ENCODE assay signal across 8 cellular contexts in genomic region chr1:160098852-160099647, GRCh38. TPM values are rescaled to one million over a fixed set of nuclear protein-coding genes. Genes with fewer than 3 reads are reported as not detected.
DNase-seq lines count a peak whose midpoint lies in the region; ATAC-seq and TF ChIP-seq lines count a peak whose summit lies in the region.

No MANE protein-coding gene starts in this region.

- H3K36me3 ChIP-seq in DND-41 (ENCODE audit: insufficient read depth, low read length) (peaks cover 14% of the 10 kb centered on the region), GM23248 (ENCODE audit: low read depth) (no peaks in the 10 kb centered on the region)

- peak; percentile 81 for ATAC-seq in DND-41 (ENCODE audit: insufficient read depth, low read depth)
- peak; percentile 95 to 97 for ATAC-seq in natural killer cell treated with Interleukin-12 subunit alpha and Interleukin-12 subunit beta and Interleukin-15 and Interleukin-18, amount 100 ng/mL, for 72 hours

- H4K20me1 ChIP-seq in DND-41 (ENCODE audit: insufficient read depth, low read length) (peaks cover 29% of the 10 kb centered on the region; the same call in 1 of the 2 replicates), GM23248 (ENCODE audit: insufficient read depth) (no peaks in the 10 kb centered on the region)

- H3K27ac ChIP-seq in DND-41 (ENCODE audit: low read length) (peak overlapping the region; percentile 59; the same call in 1 of the 2 replicates), GM23248 (peak overlapping the region; percentile 38)

- H3K9me2 ChIP-seq in GM23248 (ENCODE audit: insufficient read depth) = no peaks in the 10 kb centered on the region

- peak; percentile 3 for TF ChIP-seq CTCF in DND-41 (IDR thresholded peaks at IDR 0.05; ENCODE audit: borderline replicate concordance, extremely low read depth, low read length, poor library complexity, severe bottlenecking)
- no peak for TF ChIP-seq CTCF in fibroblast of mammary gland (conservative IDR thresholded peaks at IDR 0.05; ENCODE audit: control insufficient read depth, insufficient read depth, low read depth, low read length)

- peaks cover 29% of the 10 kb centered on the region for H3K79me2 ChIP-seq in DND-41 (ENCODE audit: insufficient read depth, low read length)
- H3K79me2 ChIP-seq in GM23248 (ENCODE audit: insufficient read depth) = no peaks in the 10 kb centered on the region

- peak overlapping the region; percentile 71 for H3K4me3 Mint-ChIP-seq in activated T-helper 2 cell treated with anti-CD3 and anti-CD28 coated beads, Interferon-gamma antibody, Interleukin-2, Interleukin-4, amounts not matched to agents 10 μg/mL and 5 μg/mL and 100 μg/mL, durations not matched to agents 14 hours and 24 hours and 36 hours (ENCODE audit: low read depth)
- H3K4me3 Mint-ChIP-seq in natural killer cell treated with Interleukin-12 subunit alpha and Interleukin-12 subunit beta and Interleukin-15 and Interleukin-18, amount 100 ng/mL, for 72 hours = peak overlapping the region; percentile 57

- in situ Hi-C loops in GM23248 (cut with MboI) = no loop called here

- H3K9ac ChIP-seq in DND-41 (ENCODE audit: low read depth, low read length) = peak overlapping the region; percentile 45
- H3K9ac ChIP-seq in GM23248 = peak overlapping the region; percentile 81

- peaks cover 42% of the 10 kb centered on the region for H3K4me1 ChIP-seq in DND-41 (ENCODE audit: insufficient read depth, low read length)
- peaks cover 28% of the 10 kb centered on the region; the same call in 1 of the 2 replicates for H3K4me1 ChIP-seq in GM23248 (ENCODE audit: insufficient read depth)

- 4% methylated on average over 13 to 39 of the region's 40 CpGs for WGBS in GM23248 (ENCODE audit: low coverage in 1 of 2, low lambda C conversion rate in 2 of 2, missing lambda C conversion rate in 2 of 2), 2 experiments

- H3K9me3 ChIP-seq in DND-41 (ENCODE audit: insufficient read depth, low read length, severe bottlenecking) (no peaks in the 10 kb centered on the region), GM23248 (ENCODE audit: low read depth) (no peaks in the 10 kb centered on the region)

- intact Hi-C loops in activated T-helper 2 cell treated with anti-CD3 and anti-CD28 coated beads, Interferon-gamma antibody, Interleukin-2, Interleukin-4, amounts not matched to agents 10 μg/mL and 5 μg/mL and 100 μg/mL, durations not matched to agents 14 hours and 24 hours and 36 hours (cut with micrococcal nuclease) = loop anchor here (1.0 to 2.0 kb wide), 2 partner anchors 164 to 174 kb away; partner anchors contain the start of genes DCAF8 and TAGLN2

- peaks cover 23% of the 10 kb centered on the region; the same call in 1 of the 2 replicates for H3F3A ChIP-seq in GM23248 (ENCODE audit: insufficient read depth)

- H3K4me2 ChIP-seq in DND-41 (ENCODE audit: insufficient read depth, low read length) (peak overlapping the region; percentile 79), GM23248 (ENCODE audit: unreplicated experiment) (peak overlapping the region; percentile 97)

- H3K27ac Mint-ChIP-seq in activated T-helper 2 cell treated with anti-CD3 and anti-CD28 coated beads, Interferon-gamma antibody, Interleukin-2, Interleukin-4, amounts not matched to agents 10 μg/mL and 5 μg/mL and 100 μg/mL, durations not matched to agents 14 hours and 24 hours and 36 hours = peak overlapping the region; percentile 71
- H3K27ac Mint-ChIP-seq in natural killer cell treated with Interleukin-12 subunit alpha and Interleukin-12 subunit beta and Interleukin-15 and Interleukin-18, amount 100 ng/mL, for 72 hours = peak overlapping the region; percentile 68 to 73

- H3K36me3 Mint-ChIP-seq in activated T-helper 2 cell treated with anti-CD3 and anti-CD28 coated beads, Interferon-gamma antibody, Interleukin-2, Interleukin-4, amounts not matched to agents 10 μg/mL and 5 μg/mL and 100 μg/mL, durations not matched to agents 14 hours and 24 hours and 36 hours (ENCODE audit: low read depth) = no peaks in the 10 kb centered on the region
- H3K36me3 Mint-ChIP-seq in natural killer cell treated with Interleukin-12 subunit alpha and Interleukin-12 subunit beta and Interleukin-15 and Interleukin-18, amount 100 ng/mL, for 72 hours = no peaks in the 10 kb centered on the region

- H3K4me3 ChIP-seq in DND-41 (ENCODE audit: low read depth in 1 of 2, low read length in 2 of 2) (peak overlapping the region; percentile 9 to 55; a peak in 2 of 4 replicates), GM23248 (peak overlapping the region; percentile 79), fibroblast of mammary gland (ENCODE audit: control insufficient read depth, low read depth, low read length) (peak overlapping the region; percentile 63)

- peaks cover 24% of the 10 kb centered on the region for H3K4me1 Mint-ChIP-seq in activated T-helper 2 cell treated with anti-CD3 and anti-CD28 coated beads, Interferon-gamma antibody, Interleukin-2, Interleukin-4, amounts not matched to agents 10 μg/mL and 5 μg/mL and 100 μg/mL, durations not matched to agents 14 hours and 24 hours and 36 hours (ENCODE audit: low read depth)
- peaks cover 40 to 45% of the 10 kb centered on the region in 2 donors for H3K4me1 Mint-ChIP-seq in natural killer cell treated with Interleukin-12 subunit alpha and Interleukin-12 subunit beta and Interleukin-15 and Interleukin-18, amount 100 ng/mL, for 72 hours (ENCODE audit: low read depth in 2 of 2)

- H3K9me3 Mint-ChIP-seq in activated T-helper 2 cell treated with anti-CD3 and anti-CD28 coated beads, Interferon-gamma antibody, Interleukin-2, Interleukin-4, amounts not matched to agents 10 μg/mL and 5 μg/mL and 100 μg/mL, durations not matched to agents 14 hours and 24 hours and 36 hours = no peaks in the 10 kb centered on the region
- H3K9me3 Mint-ChIP-seq in natural killer cell treated with Interleukin-12 subunit alpha and Interleukin-12 subunit beta and Interleukin-15 and Interleukin-18, amount 100 ng/mL, for 72 hours = no peaks in the 10 kb centered on the region

- H3K27me3 ChIP-seq in DND-41 (ENCODE audit: insufficient read depth, low read length, poor library complexity) = no peaks in the 10 kb centered on the region
- H3K27me3 ChIP-seq in GM23248 (replicated peaks; ENCODE audit: insufficient read depth) = no peaks in the 10 kb centered on the region

- peak overlapping the region; percentile 82 for H2AFZ ChIP-seq in DND-41 (ENCODE audit: low read depth, low read length)
- H2AFZ ChIP-seq in GM23248 = peak overlapping the region; percentile 98

- H3K27me3 Mint-ChIP-seq in activated T-helper 2 cell treated with anti-CD3 and anti-CD28 coated beads, Interferon-gamma antibody, Interleukin-2, Interleukin-4, amounts not matched to agents 10 μg/mL and 5 μg/mL and 100 μg/mL, durations not matched to agents 14 hours and 24 hours and 36 hours (ENCODE audit: low read depth) = no peaks in the 10 kb centered on the region
- H3K27me3 Mint-ChIP-seq in natural killer cell treated with Interleukin-12 subunit alpha and Interleukin-12 subunit beta and Interleukin-15 and Interleukin-18, amount 100 ng/mL, for 72 hours = no peaks in the 10 kb centered on the region

- DNase-seq in DND-41 (peak; percentile 97), GM23248 (peak; percentile 95), Kasumi-1 (lab: John Stamatoyannopoulos, UW) (peak; percentile 83 to 87), RPMI8226 (peak; percentile 97), fibroblast of mammary gland (ENCODE audit: low read depth) (peak; percentile 84)
- peak; percentile 92 for DNase-seq in activated T-helper 2 cell treated with anti-CD3 and anti-CD28 coated beads, Interferon-gamma antibody, Interleukin-2, Interleukin-4, amounts not matched to agents 10 μg/mL and 5 μg/mL and 100 μg/mL, durations not matched to agents 14 hours and 24 hours and 36 hours (ENCODE audit: low spot score)
- DNase-seq in natural killer cell treated with Interleukin-12 subunit alpha and Interleukin-12 subunit beta and Interleukin-15 and Interleukin-18, amount 100 ng/mL, for 72 hours (ENCODE audit: low spot score) = peak; percentile 96
- peak; percentile 95 to 100 (median 99) for DNase-seq in stimulated activated naive CD4-positive, alpha-beta T cell (lab: John Stamatoyannopoulos, UW)

RNA-seq across cellular contexts. Expression of gene IGSF8, which starts 0.6 kb away (rescaled TPM):
- 43.3 and 52.2 TPM in 2 replicates for total RNA-seq in GM23248 (2014; rRNA removed; shearing (Covaris generic))
- polyA plus RNA-seq in GM23248 (2016; fragmentation: Nextera tagmentation; extraction: Ambion mirVana) = 32.9 and 34.6 TPM in 2 replicates
- total RNA-seq in activated T-helper 2 cell treated with anti-CD3 and anti-CD28 coated beads, Interferon-gamma antibody, Interleukin-2, Interleukin-4, amounts not matched to agents 10 μg/mL and 5 μg/mL and 100 μg/mL, durations not matched to agents 14 hours and 24 hours and 36 hours = 34.1 and 35.0 TPM in 2 replicates
- 10 to 100 TPM; 20.6 to 25.8 TPM for total RNA-seq in natural killer cell treated with Interleukin-12 subunit alpha and Interleukin-12 subunit beta and Interleukin-15 and Interleukin-18, amount 100 ng/mL, for 72 hours

RNA-seq across cellular contexts. Expression of gene ATP1A2, which starts 16.5 kb away (rescaled TPM):
- 0.11 and 0.13 TPM in 2 replicates for total RNA-seq in GM23248 (2014; rRNA removed; shearing (Covaris generic))
- polyA plus RNA-seq in GM23248 (2016; fragmentation: Nextera tagmentation; extraction: Ambion mirVana) = 0.14 and 0.30 TPM in 2 replicates
- not detected in 2 replicates for total RNA-seq in activated T-helper 2 cell treated with anti-CD3 and anti-CD28 coated beads, Interferon-gamma antibody, Interleukin-2, Interleukin-4, amounts not matched to agents 10 μg/mL and 5 μg/mL and 100 μg/mL, durations not matched to agents 14 hours and 24 hours and 36 hours
- total RNA-seq in natural killer cell treated with Interleukin-12 subunit alpha and Interleukin-12 subunit beta and Interleukin-15 and Interleukin-18, amount 100 ng/mL, for 72 hours = not detected

RNA-seq across cellular contexts. Expression of gene KCNJ9, which starts 17.7 kb away (rescaled TPM):
- 0.13 TPM in 1 of 2 replicates, not detected in the other for total RNA-seq in GM23248 (2014; rRNA removed; shearing (Covaris generic))
- polyA plus RNA-seq in GM23248 (2016; fragmentation: Nextera tagmentation; extraction: Ambion mirVana) = not detected in 2 replicates
- not detected in 2 replicates for total RNA-seq in activated T-helper 2 cell treated with anti-CD3 and anti-CD28 coated beads, Interferon-gamma antibody, Interleukin-2, Interleukin-4, amounts not matched to agents 10 μg/mL and 5 μg/mL and 100 μg/mL, durations not matched to agents 14 hours and 24 hours and 36 hours
- total RNA-seq in natural killer cell treated with Interleukin-12 subunit alpha and Interleukin-12 subunit beta and Interleukin-15 and Interleukin-18, amount 100 ng/mL, for 72 hours = not detected

RNA-seq across cellular contexts. Expression of gene KCNJ10, which starts 29.1 kb away (rescaled TPM):
- not detected in 2 replicates for total RNA-seq in GM23248 (2014; rRNA removed; shearing (Covaris generic))
- not detected in 2 replicates for polyA plus RNA-seq in GM23248 (2016; fragmentation: Nextera tagmentation; extraction: Ambion mirVana)
- 0.11 TPM in 1 of 2 replicates, not detected in the other for total RNA-seq in activated T-helper 2 cell treated with anti-CD3 and anti-CD28 coated beads, Interferon-gamma antibody, Interleukin-2, Interleukin-4, amounts not matched to agents 10 μg/mL and 5 μg/mL and 100 μg/mL, durations not matched to agents 14 hours and 24 hours and 36 hours
- total RNA-seq in natural killer cell treated with Interleukin-12 subunit alpha and Interleukin-12 subunit beta and Interleukin-15 and Interleukin-18, amount 100 ng/mL, for 72 hours = under 1 TPM in 1 of 2 donors, not detected in 1; 0.50 TPM

RNA-seq across cellular contexts. Expression of gene ATP1A4, which starts 52.4 kb away (rescaled TPM):
- total RNA-seq in GM23248 (2014; rRNA removed; shearing (Covaris generic)) = not detected in 2 replicates
- not detected in 2 replicates for polyA plus RNA-seq in GM23248 (2016; fragmentation: Nextera tagmentation; extraction: Ambion mirVana)
- total RNA-seq in activated T-helper 2 cell treated with anti-CD3 and anti-CD28 coated beads, Interferon-gamma antibody, Interleukin-2, Interleukin-4, amounts not matched to agents 10 μg/mL and 5 μg/mL and 100 μg/mL, durations not matched to agents 14 hours and 24 hours and 36 hours = 0.41 and 0.55 TPM in 2 replicates
- not detected for total RNA-seq in natural killer cell treated with Interleukin-12 subunit alpha and Interleukin-12 subunit beta and Interleukin-15 and Interleukin-18, amount 100 ng/mL, for 72 hours

Comparison
In these comparisons a context has a peak if more than half of its experiments do, and no peak if none do; other contexts are left out.
1. Peak in every context shown above with its lines: DNase-seq, ATAC-seq, H3K4me3 ChIP-seq and H3K27ac ChIP-seq.